In genomic region chr12:52423035-52423434, GRCh38 we compare ENCODE assay signal across 26 cellular contexts. TPM values are rescaled to one million over a fixed set of nuclear protein-coding genes. Genes with fewer than 3 reads are reported as not detected.
DNase-seq lines count a peak whose midpoint lies in the region; ATAC-seq and TF ChIP-seq lines count a peak whose summit lies in the region.
"Had no signal": no experiment of that assay in that cellular context is flagged by ENCODE, and none has a peak within 500 bp of the region (broad histone marks: within the 10 kb centered on the region; RNA-seq: fewer than 3 reads in every experiment).

No MANE protein-coding gene starts in this region.

- no peak for TF ChIP-seq POLR2A in esophagus muscularis mucosa (IDR thresholded peaks at IDR 0.05; ENCODE audit: low read depth)

- no peak overlapping the region for H3K4me3 Mint-ChIP-seq in GM23338
- H3K4me3 Mint-ChIP-seq in mesothelial cell of epicardium, result no peak overlapping the region
- H3K4me3 Mint-ChIP-seq: activated CD8-positive, alpha-beta T cell treated with anti-CD3 and anti-CD28 coated beads, Interleukin-2, amount 10 ng/mL, durations not matched to agents 7 days and 5 days; activated naive CD8-positive, alpha-beta T cell treated with anti-CD3 and anti-CD28 coated beads, Interleukin-2, amount 10 ng/mL, durations not matched to agents 7 days and 5 days; CD8-positive, alpha-beta T cell; memory B cell; T-helper 17 cell had no signal

- 0 out of 2 replicates have a peak, but pooled peaks cover 3% of the 10 kb centered on the region for H3K9me2 ChIP-seq in GM23338 (ENCODE audit: insufficient read depth)

- no peak overlapping the region for H3K4me3 ChIP-seq in GM23338
- no peak overlapping the region for H3K4me3 ChIP-seq in esophagus muscularis mucosa
- H3K4me3 ChIP-seq: A549, ovary had no signal

- H3K36me3 ChIP-seq in GM23338 (ENCODE audit: insufficient read depth), result no peaks in the 10 kb centered on the region
- H3K36me3 ChIP-seq in esophagus muscularis mucosa, result no peaks in the 10 kb centered on the region
- H3K36me3 ChIP-seq: ovary had no signal

- H3K27ac Mint-ChIP-seq in GM23338 (no peak overlapping the region), mesothelial cell of epicardium (peak overlapping the region; percentile 74)
- H3K27ac Mint-ChIP-seq: activated CD8-positive, alpha-beta T cell treated with anti-CD3 and anti-CD28 coated beads, Interleukin-2, amount 10 ng/mL, durations not matched to agents 7 days and 5 days; activated naive CD8-positive, alpha-beta T cell treated with anti-CD3 and anti-CD28 coated beads, Interleukin-2, amount 10 ng/mL, durations not matched to agents 7 days and 5 days; CD8-positive, alpha-beta T cell; memory B cell; T-helper 17 cell had no signal

- H3K4me1 Mint-ChIP-seq in GM23338 (peaks cover 9% of the 10 kb centered on the region), mesothelial cell of epicardium (peaks cover 19% of the 10 kb centered on the region)
- H3K4me1 Mint-ChIP-seq: activated naive CD8-positive, alpha-beta T cell treated with anti-CD3 and anti-CD28 coated beads, Interleukin-2, amount 10 ng/mL, durations not matched to agents 7 days and 5 days; T-helper 17 cell had no signal

- WGBS in esophagus muscularis mucosa, result 66% methylated on average over 6 of the region's 6 CpGs

- no peak for DNase-seq in GM23338 (ENCODE audit: low spot score)
- DNase-seq in esophagus muscularis mucosa (ENCODE audit: extremely low spot score), result no peak
- no peak for DNase-seq in mesothelial cell of epicardium (ENCODE audit: low spot score in 2 of 2, unreplicated experiment in 2 of 2)
- no peak for DNase-seq in sciatic nerve (ENCODE audit: low spot score)
- DNase-seq in MV-4-11 (lab: John Stamatoyannopoulos, UW), result no peak
- DNase-seq in cortex of kidney (lab: John Stamatoyannopoulos, UW), result no peak
- DNase-seq in DMS79 (lab: John Stamatoyannopoulos, UW), result no peak
- DNase-seq: activated CD4-positive, alpha-beta T cell treated with anti-CD3 and anti-CD28 coated beads for 1 hour; activated CD8-positive, alpha-beta T cell treated with anti-CD3 and anti-CD28 coated beads, Interleukin-2, amount 10 ng/mL, durations not matched to agents 7 days and 5 days; activated naive CD8-positive, alpha-beta T cell treated with anti-CD3 and anti-CD28 coated beads, Interleukin-2, amount 10 ng/mL, durations not matched to agents 7 days and 5 days; AML-193; CD8-positive, alpha-beta T cell; central memory CD4-positive, alpha-beta T cell; dermis blood vessel endothelial cell; Karpas-422; NCI-H524; NK-92 treated with Interleukin-12 subunit alpha and Interleukin-12 subunit beta, amount 100 ng/mL, for 24 hours; ovary; PC-3; stimulated activated naive CD4-positive, alpha-beta T cell; T-helper 17 cell had no signal

- H3K27me3 Mint-ChIP-seq in GM23338 (ENCODE audit: insufficient read depth, low read depth, poor library complexity) (peaks cover 2% of the 10 kb centered on the region), mesothelial cell of epicardium (ENCODE audit: low read depth) (peaks cover 3% of the 10 kb centered on the region)

- H3K4me1 ChIP-seq in GM23338 (ENCODE audit: insufficient read depth) (no peaks in the 10 kb centered on the region), esophagus muscularis mucosa (peaks cover 2 to 21% (median 16%) of the 10 kb centered on the region in 4 donors)
- H3K4me1 ChIP-seq: A549 had no signal

- H3K27ac ChIP-seq in GM23338 (ENCODE audit: low read depth) (no peak overlapping the region), esophagus muscularis mucosa (replicated peaks in 1 of 4) (peak overlapping the region; percentile 33 to 71 (median 47))
- H3K27ac ChIP-seq: A549, ovary had no signal

- H4K20me1 ChIP-seq in GM23338 (replicated peaks; ENCODE audit: insufficient read depth), result no peaks in the 10 kb centered on the region

- intact Hi-C loops in esophagus muscularis mucosa (cut with DNase I), result no loop called here
- intact Hi-C loops in sciatic nerve (cut with DNase I), result no loop called here

- ATAC-seq in GM23338, result no peak
- peak; percentile 67 for ATAC-seq in sciatic nerve
- ATAC-seq in HG02571 (IDR thresholded peaks at IDR 0.05; ENCODE audit: unreplicated experiment), result no peak
- ATAC-seq: A549; activated CD8-positive, alpha-beta T cell treated with anti-CD3 and anti-CD28 coated beads, Interleukin-2, amount 10 ng/mL, durations not matched to agents 7 days and 5 days; CD8-positive, alpha-beta T cell; SK-N-SH treated with all-trans-retinoic acid at 6 μM for 48 hours; T-helper 17 cell had no signal

- TF ChIP-seq EP300 in esophagus muscularis mucosa (IDR thresholded peaks at IDR 0.05), result no peak

- TF ChIP-seq CTCF in GM23338 (conservative IDR thresholded peaks at IDR 0.05; ENCODE audit: low read depth in 2 of 2) (no peak), esophagus muscularis mucosa (IDR thresholded peaks at IDR 0.05) (no peak), mesothelial cell of epicardium (IDR thresholded peaks at IDR 0.05; ENCODE audit: unreplicated experiment) (no peak)

- H3K36me3 Mint-ChIP-seq in GM23338 (ENCODE audit: low read depth), result no peaks in the 10 kb centered on the region
- no peaks in the 10 kb centered on the region for H3K36me3 Mint-ChIP-seq in mesothelial cell of epicardium
- H3K36me3 Mint-ChIP-seq: activated naive CD8-positive, alpha-beta T cell treated with anti-CD3 and anti-CD28 coated beads, Interleukin-2, amount 10 ng/mL, durations not matched to agents 7 days and 5 days; CD8-positive, alpha-beta T cell; memory B cell had no signal

- H2AFZ ChIP-seq in GM23338, result 0 out of 2 replicates have a peak overlapping the region, but pooled peaks have one; percentile 28

- H3K79me2 ChIP-seq in GM23338 (replicated peaks; ENCODE audit: insufficient read depth), result no peaks in the 10 kb centered on the region

- H3K4me2 ChIP-seq in GM23338, result no peak overlapping the region
- H3K4me2 ChIP-seq: A549 had no signal

- H3K9me3 Mint-ChIP-seq in GM23338 (no peaks in the 10 kb centered on the region), mesothelial cell of epicardium (no peaks in the 10 kb centered on the region)
- H3K9me3 Mint-ChIP-seq: activated naive CD8-positive, alpha-beta T cell treated with anti-CD3 and anti-CD28 coated beads, Interleukin-2, amount 10 ng/mL, durations not matched to agents 7 days and 5 days; CD8-positive, alpha-beta T cell; memory B cell had no signal

- H3F3A ChIP-seq in GM23338 (replicated peaks; ENCODE audit: low read depth), result no peaks in the 10 kb centered on the region

- H3K27me3 ChIP-seq in GM23338 (ENCODE audit: insufficient read depth), result no peaks in the 10 kb centered on the region
- H3K27me3 ChIP-seq in esophagus muscularis mucosa, result no peaks in the 10 kb centered on the region
- H3K27me3 ChIP-seq: ovary had no signal

- no peaks in the 10 kb centered on the region for H3K9me3 ChIP-seq in esophagus muscularis mucosa
- H3K9me3 ChIP-seq: A549, ovary had no signal

TF ChIP-seq in GM23338, 12 proteins besides CTCF, POLR2A, EP300 and RAD21:
- TF ChIP-seq ZNF331 (CRISPR knock-in tag; IDR thresholded peaks at IDR 0.05; ENCODE audit: low read depth), result no peak

RNA-seq across cellular contexts. Expression of gene KRT75, which starts 11.1 kb away (rescaled TPM):
- total RNA-seq in GM23338 (2014; rRNA removed; shearing (Covaris generic)), result not detected in 2 replicates
- polyA plus RNA-seq in GM23338 (2016; fragmentation: Nextera tagmentation; extraction: Ambion mirVana), result not detected in 2 replicates
- total RNA-seq in esophagus muscularis mucosa (not detected), mesothelial cell of epicardium (not detected in 3 replicates), sciatic nerve (not detected)
- total RNA-seq: activated CD8-positive, alpha-beta T cell treated with anti-CD3 and anti-CD28 coated beads, Interleukin-2, amount 10 ng/mL, durations not matched to agents 7 days and 5 days; activated naive CD8-positive, alpha-beta T cell treated with anti-CD3 and anti-CD28 coated beads, Interleukin-2, amount 10 ng/mL, durations not matched to agents 7 days and 5 days; CD8-positive, alpha-beta T cell; dermis blood vessel endothelial cell; kidney; T-helper 17 cell had no signal
- polyA plus RNA-seq: A549, ovary had no signal

RNA-seq across cellular contexts. Expression of gene KRT82, which starts 16.9 kb away (rescaled TPM):
- total RNA-seq in GM23338 (2014; rRNA removed; shearing (Covaris generic)), result not detected in 2 replicates
- not detected in 2 replicates for polyA plus RNA-seq in GM23338 (2016; fragmentation: Nextera tagmentation; extraction: Ambion mirVana)
- total RNA-seq in esophagus muscularis mucosa (not detected), mesothelial cell of epicardium (not detected in 3 replicates), sciatic nerve (not detected)
- total RNA-seq: activated CD8-positive, alpha-beta T cell treated with anti-CD3 and anti-CD28 coated beads, Interleukin-2, amount 10 ng/mL, durations not matched to agents 7 days and 5 days; activated naive CD8-positive, alpha-beta T cell treated with anti-CD3 and anti-CD28 coated beads, Interleukin-2, amount 10 ng/mL, durations not matched to agents 7 days and 5 days; CD8-positive, alpha-beta T cell; dermis blood vessel endothelial cell; kidney; ovary; T-helper 17 cell had no signal
- polyA plus RNA-seq: A549, ovary had no signal

RNA-seq across cellular contexts. Expression of gene KRT6B, which starts 28.9 kb away (rescaled TPM):
- not detected in 2 replicates for total RNA-seq in GM23338 (2014; rRNA removed; shearing (Covaris generic))
- not detected in 2 replicates for polyA plus RNA-seq in GM23338 (2016; fragmentation: Nextera tagmentation; extraction: Ambion mirVana)
- total RNA-seq in esophagus muscularis mucosa, result not detected
- total RNA-seq in mesothelial cell of epicardium, result not detected in 3 replicates
- total RNA-seq in sciatic nerve, result not detected
- total RNA-seq: activated CD8-positive, alpha-beta T cell treated with anti-CD3 and anti-CD28 coated beads, Interleukin-2, amount 10 ng/mL, durations not matched to agents 7 days and 5 days; activated naive CD8-positive, alpha-beta T cell treated with anti-CD3 and anti-CD28 coated beads, Interleukin-2, amount 10 ng/mL, durations not matched to agents 7 days and 5 days; CD8-positive, alpha-beta T cell; kidney; T-helper 17 cell had no signal
- polyA plus RNA-seq: A549, ovary had no signal

RNA-seq across cellular contexts. Expression of gene KRT84, which starts 37.6 kb away (rescaled TPM):
- not detected in 2 replicates for total RNA-seq in GM23338 (2014; rRNA removed; shearing (Covaris generic))
- not detected in 2 replicates for polyA plus RNA-seq in GM23338 (2016; fragmentation: Nextera tagmentation; extraction: Ambion mirVana)
- total RNA-seq in esophagus muscularis mucosa, result not detected
- total RNA-seq in mesothelial cell of epicardium, result not detected in 3 replicates
- not detected for total RNA-seq in sciatic nerve
- total RNA-seq: activated CD8-positive, alpha-beta T cell treated with anti-CD3 and anti-CD28 coated beads, Interleukin-2, amount 10 ng/mL, durations not matched to agents 7 days and 5 days; activated naive CD8-positive, alpha-beta T cell treated with anti-CD3 and anti-CD28 coated beads, Interleukin-2, amount 10 ng/mL, durations not matched to agents 7 days and 5 days; CD8-positive, alpha-beta T cell; dermis blood vessel endothelial cell; kidney; ovary; T-helper 17 cell had no signal
- polyA plus RNA-seq: A549, ovary had no signal

RNA-seq across cellular contexts. Expression of gene KRT6C, which starts 50.6 kb away (rescaled TPM):
- total RNA-seq in GM23338 (2014; rRNA removed; shearing (Covaris generic)), result not detected in 2 replicates
- polyA plus RNA-seq in GM23338 (2016; fragmentation: Nextera tagmentation; extraction: Ambion mirVana), result not detected in 2 replicates
- total RNA-seq in esophagus muscularis mucosa (not detected), mesothelial cell of epicardium (not detected in 3 replicates), sciatic nerve (not detected)
- total RNA-seq: activated CD8-positive, alpha-beta T cell treated with anti-CD3 and anti-CD28 coated beads, Interleukin-2, amount 10 ng/mL, durations not matched to agents 7 days and 5 days; activated naive CD8-positive, alpha-beta T cell treated with anti-CD3 and anti-CD28 coated beads, Interleukin-2, amount 10 ng/mL, durations not matched to agents 7 days and 5 days; CD8-positive, alpha-beta T cell; dermis blood vessel endothelial cell; kidney; PC-3; T-helper 17 cell had no signal
- polyA plus RNA-seq: A549, ovary had no signal
